In genomic region chr3:15361494-15362214, GRCh38 we compare ENCODE assay signal across 8 cellular contexts. TPM values are rescaled to one million over a fixed set of nuclear protein-coding genes. Genes with fewer than 3 reads are reported as not detected.
DNase-seq lines count a peak whose midpoint lies in the region; ATAC-seq and TF ChIP-seq lines count a peak whose summit lies in the region.

No MANE protein-coding gene starts in this region.

- H3K4me3 Mint-ChIP-seq in T-helper 17 cell (peak overlapping the region; percentile 84), endodermal cell (no peak overlapping the region)

- no peak overlapping the region for H3K27ac ChIP-seq in endodermal cell (ENCODE audit: low read depth, low read length)

- 68 to 69% methylated on average over 9 to 11 of the region's 11 CpGs for WGBS in endodermal cell (ENCODE audit: insufficient coverage in 1 of 2, insufficient read length in 1 of 2), 2 experiments

- no peaks in the 10 kb centered on the region for H3K9me3 ChIP-seq in T-helper 17 cell (ENCODE audit: control insufficient read depth, low read length, poor library complexity, severe bottlenecking)
- no peaks in the 10 kb centered on the region for H3K9me3 ChIP-seq in endodermal cell (ENCODE audit: control insufficient read depth, low read length)

- peaks cover 9% of the 10 kb centered on the region for H3K9me3 Mint-ChIP-seq in endodermal cell

- peak overlapping the region; percentile 98 for H3K27ac Mint-ChIP-seq in T-helper 17 cell
- H3K27ac Mint-ChIP-seq in endodermal cell, result no peak overlapping the region

- H3K9ac ChIP-seq in endodermal cell (ENCODE audit: extremely low read depth, low read length, poor library complexity, severe bottlenecking), result no peak overlapping the region

- H3K4me1 Mint-ChIP-seq in T-helper 17 cell (peaks cover 36% of the 10 kb centered on the region), endodermal cell (peaks cover 8% of the 10 kb centered on the region)

- ATAC-seq in HG03108 (IDR thresholded peaks at IDR 0.05; ENCODE audit: unreplicated experiment), result peak; percentile 76
- peak; percentile 38 for ATAC-seq in T-helper 17 cell

- H3K36me3 Mint-ChIP-seq in T-helper 17 cell (ENCODE audit: low read depth) (no peaks in the 10 kb centered on the region), endodermal cell (ENCODE audit: low read depth) (no peaks in the 10 kb centered on the region)

- no peak overlapping the region for H3K4me3 ChIP-seq in endodermal cell (ENCODE audit: low read length)

- H3K36me3 ChIP-seq in endodermal cell (ENCODE audit: control insufficient read depth, insufficient read depth, low read length), result no peaks in the 10 kb centered on the region

- H3K27me3 ChIP-seq in endodermal cell (ENCODE audit: control insufficient read depth, insufficient read depth, low read length, poor library complexity, severe bottlenecking), result no peaks in the 10 kb centered on the region

- DNase-seq in AG20443 (ENCODE audit: low spot score), result peak; percentile 56
- DNase-seq in T-helper 17 cell, result no peak
- DNase-seq in endodermal cell, result peak; percentile 56
- peak; percentile 38 to 64 (median 57) for DNase-seq in stimulated activated CD4-positive, alpha-beta T cell treated with anti-CD3 and anti-CD28 coated beads, TNF-alpha, amount 100 ng/mL, for 24 hours (ENCODE audit: low read depth in 3 of 3)
- no peak for DNase-seq in GDM1 (lab: John Stamatoyannopoulos, UW)
- DNase-seq in cerebellar nuclear complex (lab: John Stamatoyannopoulos, UW), result no peak

- no peak for TF ChIP-seq CTCF in endodermal cell (conservative IDR thresholded peaks at IDR 0.05)

- H3K4me1 ChIP-seq in endodermal cell (ENCODE audit: control insufficient read depth, insufficient read depth, low read length), result peaks cover 4% of the 10 kb centered on the region

- H3K27me3 Mint-ChIP-seq in T-helper 17 cell (no peaks in the 10 kb centered on the region), endodermal cell (ENCODE audit: insufficient read depth) (no peaks in the 10 kb centered on the region)

- peak; percentile 33 for TF ChIP-seq POLR2A in GM19099 (IDR thresholded peaks at IDR 0.05; ENCODE audit: extremely low read depth, insufficient read length, low read depth)

RNA-seq across cellular contexts. Expression of gene SH3BP5, which starts 29.3 kb away (rescaled TPM):
- total RNA-seq in T-helper 17 cell, result 10 to 100 TPM; 50.7 to 78.4 TPM
- total RNA-seq in endodermal cell, result 10 to 100 TPM; 25.8 to 30.3 TPM
- 12.5 TPM for polyA plus RNA-seq in endodermal cell (2013, experiment 1 of 2)
- 14.0 TPM for polyA plus RNA-seq in endodermal cell (2013, experiment 2 of 2)

Comparison
In these comparisons a context has a peak if more than half of its experiments do, and no peak if none do; other contexts are left out.
1. DNase-seq: peak in AG20443 (single experiment), endodermal cell (single experiment) and stimulated activated CD4-positive, alpha-beta T cell treated with anti-CD3 and anti-CD28 coated beads, TNF-alpha, amount 100 ng/mL, for 24 hours (3 of 3); none in T-helper 17 cell (0 of 3), GDM1 (single experiment) and cerebellar nuclear complex (0 of 2).